In the genomic region with DNA sequence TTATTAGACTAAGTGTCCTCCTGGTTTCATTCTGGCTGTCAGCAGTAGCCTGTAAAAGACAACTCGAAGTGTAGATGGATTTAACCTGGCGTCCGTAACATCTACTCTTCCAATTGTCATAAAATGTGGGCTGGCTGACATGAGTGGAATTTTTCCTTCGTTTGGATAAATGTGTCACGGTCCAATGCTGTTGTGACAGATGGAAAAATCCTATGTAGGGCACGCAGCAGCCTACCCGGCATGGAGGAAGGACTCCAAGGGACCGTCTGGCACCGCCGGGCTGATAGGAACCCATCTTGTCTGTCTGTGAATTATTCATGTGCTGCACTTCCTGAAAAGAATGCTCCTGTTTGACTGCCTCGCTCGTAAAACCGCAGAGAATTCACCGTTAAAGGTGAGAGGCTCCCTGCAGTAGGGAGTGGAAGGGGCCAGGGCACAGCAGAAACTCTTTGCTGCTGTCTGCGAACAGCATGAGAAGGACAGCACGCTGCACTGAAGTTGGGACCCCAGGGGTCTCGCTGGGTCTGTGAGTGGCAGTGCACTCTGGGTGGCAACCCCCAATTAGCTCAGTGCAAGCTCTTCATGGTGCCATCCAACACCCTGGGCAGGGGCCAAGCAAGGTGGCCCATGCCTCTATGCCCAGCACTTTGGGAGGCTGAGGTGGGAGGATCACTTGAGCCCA, we compare ENCODE assay signal across 8 cellular contexts. TPM values are rescaled to one million over a fixed set of nuclear protein-coding genes. Genes with fewer than 3 reads are reported as not detected.
A peak's percentile ranks its signal among the peaks of the same experiment; 100 is the strongest.
DNase-seq lines count a peak whose midpoint lies in the region; ATAC-seq and TF ChIP-seq lines count a peak whose summit lies in the region.

No MANE protein-coding gene starts in this region.

- peak overlapping the region; percentile 94 for H3K27ac Mint-ChIP-seq in activated CD4-positive, alpha-beta memory T cell treated with anti-CD3 and anti-CD28 coated beads, Interleukin-2, amount 10 ng/mL, durations not matched to agents 7 days and 5 days
- peak overlapping the region; percentile 80 for H3K27ac Mint-ChIP-seq in endothelial cell (ENCODE audit: unreplicated experiment)

- H3K36me3 ChIP-seq in smooth muscle cell (ENCODE audit: low read depth), result no peaks in the 10 kb centered on the region

- TF ChIP-seq CTCF in endothelial cell (IDR thresholded peaks at IDR 0.05; ENCODE audit: unreplicated experiment) (no peak), smooth muscle cell (IDR thresholded peaks at IDR 0.05; ENCODE audit: borderline replicate concordance, insufficient read depth, poor library complexity, severe bottlenecking) (no peak)

- POLR2A ChIA-PET in activated CD4-positive, alpha-beta memory T cell treated with anti-CD3 and anti-CD28 coated beads, Interleukin-2, amount 10 ng/mL, durations not matched to agents 7 days and 5 days (lab: Charles Lee), result interaction anchor here (1.0 to 7.4 kb wide), 3 partner anchors 18 to 36 kb away, joined by 3 to 67 read pairs (median 5); partner anchors contain the start of gene ALKBH4

- peak overlapping the region; percentile 56 for H3K9ac ChIP-seq in smooth muscle cell (ENCODE audit: low read depth)

- H3K27ac ChIP-seq in smooth muscle cell (ENCODE audit: low read depth), result peak overlapping the region; percentile 95

- no peak overlapping the region for H2AFZ ChIP-seq in smooth muscle cell (ENCODE audit: low read depth)

- 24% methylated on average over 17 of the region's 17 CpGs for WGBS in smooth muscle cell (ENCODE audit: low lambda C conversion rate)

- no peaks in the 10 kb centered on the region for H3K9me3 Mint-ChIP-seq in activated CD4-positive, alpha-beta memory T cell treated with anti-CD3 and anti-CD28 coated beads, Interleukin-2, amount 10 ng/mL, durations not matched to agents 7 days and 5 days
- H3K9me3 Mint-ChIP-seq in endothelial cell (ENCODE audit: unreplicated experiment), result no peaks in the 10 kb centered on the region

- ATAC-seq in GM18861 (IDR thresholded peaks at IDR 0.05; ENCODE audit: unreplicated experiment), result peak; percentile 30
- ATAC-seq in HG02938 (IDR thresholded peaks at IDR 0.05; ENCODE audit: unreplicated experiment), result no peak
- no peak for ATAC-seq in HG03280 (IDR thresholded peaks at IDR 0.05; ENCODE audit: unreplicated experiment)

- peak overlapping the region; percentile 64 for H3K4me3 Mint-ChIP-seq in activated CD4-positive, alpha-beta memory T cell treated with anti-CD3 and anti-CD28 coated beads, Interleukin-2, amount 10 ng/mL, durations not matched to agents 7 days and 5 days
- H3K4me3 Mint-ChIP-seq in endothelial cell (ENCODE audit: unreplicated experiment), result no peak overlapping the region

- CTCF ChIA-PET in activated CD4-positive, alpha-beta memory T cell treated with anti-CD3 and anti-CD28 coated beads, Interleukin-2, amount 10 ng/mL, durations not matched to agents 7 days and 5 days (lab: Charles Lee), result interaction anchor here (0.7 to 1.3 kb wide), 3 partner anchors 19 to 32 kb away, joined by 3 to 10 read pairs (median 3); no protein-coding TSS in a partner anchor

- H4K20me1 ChIP-seq in smooth muscle cell (ENCODE audit: low read depth), result no peaks in the 10 kb centered on the region

- H3K27me3 Mint-ChIP-seq in activated CD4-positive, alpha-beta memory T cell treated with anti-CD3 and anti-CD28 coated beads, Interleukin-2, amount 10 ng/mL, durations not matched to agents 7 days and 5 days, result no peaks in the 10 kb centered on the region
- peaks cover 15% of the 10 kb centered on the region for H3K27me3 Mint-ChIP-seq in endothelial cell (ENCODE audit: unreplicated experiment)

- H3K27me3 ChIP-seq in smooth muscle cell (ENCODE audit: low read depth), result no peaks in the 10 kb centered on the region

- peaks cover 11% of the 10 kb centered on the region for H3K4me1 ChIP-seq in smooth muscle cell (ENCODE audit: low read depth)

- no peak overlapping the region for H3K4me3 ChIP-seq in smooth muscle cell

- H3K4me2 ChIP-seq in smooth muscle cell, result peak overlapping the region; percentile 98

- DNase-seq in NCI-H187 (lab: John Stamatoyannopoulos, UW) (peak; percentile 77 to 83), endothelial cell (ENCODE audit: low spot score) (no peak), smooth muscle cell (lab: John Stamatoyannopoulos, UW; ENCODE audit: unreplicated experiment) (peak; percentile 6), dedifferentiated amniotic fluid mesenchymal stem cell (ENCODE audit: extremely low spot score) (no peak)
- DNase-seq in activated CD4-positive, alpha-beta memory T cell treated with anti-CD3 and anti-CD28 coated beads, Interleukin-2, amount 10 ng/mL, durations not matched to agents 7 days and 5 days, result peak; percentile 59

- H3K9me3 ChIP-seq in smooth muscle cell (replicated peaks; ENCODE audit: low read depth), result no peaks in the 10 kb centered on the region

- H3F3A ChIP-seq in smooth muscle cell (ENCODE audit: low read depth), result peaks cover 25% of the 10 kb centered on the region

- H3K36me3 Mint-ChIP-seq in activated CD4-positive, alpha-beta memory T cell treated with anti-CD3 and anti-CD28 coated beads, Interleukin-2, amount 10 ng/mL, durations not matched to agents 7 days and 5 days (ENCODE audit: low read depth), result peaks cover 27% of the 10 kb centered on the region
- H3K36me3 Mint-ChIP-seq in endothelial cell (ENCODE audit: low read depth, unreplicated experiment), result peaks cover 13% of the 10 kb centered on the region

- H3K79me2 ChIP-seq in smooth muscle cell (ENCODE audit: low read depth), result peaks cover 19% of the 10 kb centered on the region

- H3K4me1 Mint-ChIP-seq in activated CD4-positive, alpha-beta memory T cell treated with anti-CD3 and anti-CD28 coated beads, Interleukin-2, amount 10 ng/mL, durations not matched to agents 7 days and 5 days, result peaks cover 72% of the 10 kb centered on the region
- H3K4me1 Mint-ChIP-seq in endothelial cell (ENCODE audit: unreplicated experiment), result peaks cover 14% of the 10 kb centered on the region

RNA-seq across cellular contexts. Expression of gene ORAI2, which starts 1.6 kb away (rescaled TPM):
- total RNA-seq in activated CD4-positive, alpha-beta memory T cell treated with anti-CD3 and anti-CD28 coated beads, Interleukin-2, amount 10 ng/mL, durations not matched to agents 7 days and 5 days, result 10 to 100 TPM; 59.5 to 61.9 TPM
- total RNA-seq in endothelial cell (ENCODE audit: unreplicated experiment), result 39.3 TPM
- total RNA-seq in smooth muscle cell, result 43.0 and 47.1 TPM in 2 replicates
- polyA plus RNA-seq in smooth muscle cell, result 66.1 and 69.8 TPM in 2 replicates

RNA-seq across cellular contexts. Expression of gene ALKBH4, which starts 32.9 kb away (rescaled TPM):
- 10 to 100 TPM in 1 of 2 experiments, 1 to 10 TPM in 1; 9.4 to 10.4 TPM for total RNA-seq in activated CD4-positive, alpha-beta memory T cell treated with anti-CD3 and anti-CD28 coated beads, Interleukin-2, amount 10 ng/mL, durations not matched to agents 7 days and 5 days
- total RNA-seq in endothelial cell (ENCODE audit: unreplicated experiment) (11.5 TPM), smooth muscle cell (7.0 and 17.7 TPM in 2 replicates)
- 15.7 and 16.0 TPM in 2 replicates for polyA plus RNA-seq in smooth muscle cell

RNA-seq across cellular contexts. Expression of gene LRWD1, which starts 33.0 kb away (rescaled TPM):
- 10 to 100 TPM; 19.5 to 19.8 TPM for total RNA-seq in activated CD4-positive, alpha-beta memory T cell treated with anti-CD3 and anti-CD28 coated beads, Interleukin-2, amount 10 ng/mL, durations not matched to agents 7 days and 5 days
- total RNA-seq in endothelial cell (ENCODE audit: unreplicated experiment), result 30.3 TPM
- total RNA-seq in smooth muscle cell, result 10.0 and 13.1 TPM in 2 replicates
- 21.2 and 23.5 TPM in 2 replicates for polyA plus RNA-seq in smooth muscle cell

RNA-seq across cellular contexts. Expression of gene PRKRIP1, which starts 35.6 kb away (rescaled TPM):
- 10 to 100 TPM; 27.2 to 28.3 TPM for total RNA-seq in activated CD4-positive, alpha-beta memory T cell treated with anti-CD3 and anti-CD28 coated beads, Interleukin-2, amount 10 ng/mL, durations not matched to agents 7 days and 5 days
- total RNA-seq in endothelial cell (ENCODE audit: unreplicated experiment) (41.3 TPM), smooth muscle cell (14.3 and 17.2 TPM in 2 replicates)
- 34.5 and 51.9 TPM in 2 replicates for polyA plus RNA-seq in smooth muscle cell

RNA-seq across cellular contexts. Expression of gene POLR2J, which starts 47.0 kb away (rescaled TPM):
- total RNA-seq in activated CD4-positive, alpha-beta memory T cell treated with anti-CD3 and anti-CD28 coated beads, Interleukin-2, amount 10 ng/mL, durations not matched to agents 7 days and 5 days, result 10 to 100 TPM; 41.7 to 46.5 TPM
- 48.1 TPM for total RNA-seq in endothelial cell (ENCODE audit: unreplicated experiment)
- total RNA-seq in smooth muscle cell, result 12.7 and 13.1 TPM in 2 replicates
- 92.2 and 94.4 TPM in 2 replicates for polyA plus RNA-seq in smooth muscle cell

Comparison
In these comparisons a context has a peak if more than half of its experiments do, and no peak if none do; other contexts are left out.
1. DNase-seq: peak in NCI-H187 (2 of 2), activated CD4-positive, alpha-beta memory T cell treated with anti-CD3 and anti-CD28 coated beads, Interleukin-2, amount 10 ng/mL, durations not matched to agents 7 days and 5 days (single experiment) and smooth muscle cell (single experiment); none in endothelial cell (single experiment) and dedifferentiated amniotic fluid mesenchymal stem cell (single experiment).